ENCODE assay signal across 11 cellular contexts in genomic region chr1:203173566-203173965, GRCh38. TPM values are rescaled to one million over a fixed set of nuclear protein-coding genes. Genes with fewer than 3 reads are reported as not detected.
DNase-seq lines count a peak whose midpoint lies in the region; ATAC-seq and TF ChIP-seq lines count a peak whose summit lies in the region.
"Had no signal": no experiment of that assay in that cellular context is flagged by ENCODE, and none has a peak within 500 bp of the region (broad histone marks: within the 10 kb centered on the region; RNA-seq: fewer than 3 reads in every experiment).

No MANE protein-coding gene starts in this region.

- ATAC-seq in GM19467 (IDR thresholded peaks at IDR 0.05; ENCODE audit: unreplicated experiment) (peak; percentile 78), HG03175 (IDR thresholded peaks at IDR 0.05; ENCODE audit: unreplicated experiment) (peak; percentile 93), GM21717 (IDR thresholded peaks at IDR 0.05; ENCODE audit: unreplicated experiment) (no peak)

- TF ChIP-seq CTCF in GM10266 (IDR thresholded peaks at IDR 0.05; ENCODE audit: control insufficient read depth, insufficient read depth, low read depth, missing control alignments): no peak

- POLR2A ChIA-PET in HEK293T (lab: Yijun Ruan, JAX): interaction anchor here (0.9 kb wide), 1 partner anchor 45 kb away, joined by 3 read pairs; no protein-coding TSS in a partner anchor

- CTCF ChIA-PET in HEK293T (lab: Yijun Ruan, JAX): interaction anchor here (1.0 to 4.3 kb wide), 12 partner anchors 11 to 134 kb away, joined by 3 to 49 read pairs (median 6); partner anchors contain the start of gene ADORA1

- DNase-seq in GM10266 (ENCODE audit: extremely low spot score): peak; percentile 79
- peak; percentile 24 for DNase-seq in SK-N-DZ (ENCODE audit: low spot score)
- no peak for DNase-seq in activated CD4-positive, alpha-beta T cell treated with anti-CD3 and anti-CD28 coated beads for 1 hour
- no peak for DNase-seq in stimulated activated CD8-positive, alpha-beta memory T cell treated with anti-CD3 and anti-CD28 coated beads, Interleukin-4, amount 100 ng/mL, for 48 hours
- DNase-seq in HEK293T (ENCODE audit: extremely low spot score): no peak
- DNase-seq: brain microvascular endothelial cell, Kasumi-1 had no signal

TF ChIP-seq in HEK293T, 16 proteins besides CTCF, POLR2A, EP300 and RAD21:
- TF ChIP-seq LEF1 (IDR thresholded peaks at IDR 0.05; ENCODE audit: borderline replicate concordance): no peak
- TF ChIP-seq ZNF384 (IDR thresholded peaks at IDR 0.05): no peak
- TF ChIP-seq FOXM1 (IDR thresholded peaks at IDR 0.05; ENCODE audit: borderline replicate concordance): no peak
- TF ChIP-seq SP1 (IDR thresholded peaks at IDR 0.05): no peak
- no peak for TF ChIP-seq NFRKB (IDR thresholded peaks at IDR 0.05)
- no peak for TF ChIP-seq CTBP1 (IDR thresholded peaks at IDR 0.05; ENCODE audit: borderline replicate concordance)
- no peak for TF ChIP-seq BHLHE40 (IDR thresholded peaks at IDR 0.05; ENCODE audit: borderline replicate concordance)
- TF ChIP-seq FOXA1 (IDR thresholded peaks at IDR 0.05): no peak
- no peak for TF ChIP-seq SUZ12 (IDR thresholded peaks at IDR 0.05)
TF ChIP-seq in HEK293T: peak in this region for 0.

RNA-seq across cellular contexts. Expression of gene MYBPH, which starts 2.1 kb away (rescaled TPM):
- not detected in 2 replicates for polyA plus RNA-seq in SK-N-DZ (2014; cell fraction: cytosol; rRNA removed)
- not detected in 2 replicates for polyA plus RNA-seq in SK-N-DZ (2014; cell fraction: nucleus; rRNA removed)
- polyA plus RNA-seq: pancreas had no signal

RNA-seq across cellular contexts. Expression of gene CHI3L1, which starts 12.9 kb away (rescaled TPM):
- polyA plus RNA-seq in SK-N-DZ (2014; cell fraction: cytosol; rRNA removed): not detected in 2 replicates
- not detected in 2 replicates for polyA plus RNA-seq in SK-N-DZ (2014; cell fraction: nucleus; rRNA removed)

RNA-seq across cellular contexts. Expression of gene ADORA1, which starts 46.0 kb away (rescaled TPM):
- not detected in 2 replicates for polyA plus RNA-seq in SK-N-DZ (2014; cell fraction: cytosol; rRNA removed)
- polyA plus RNA-seq in SK-N-DZ (2014; cell fraction: nucleus; rRNA removed): not detected in 2 replicates

RNA-seq across cellular contexts. Expression of gene CHIT1, which starts 55.9 kb away (rescaled TPM):
- 0.01 TPM in 1 of 2 replicates, not detected in the other for polyA plus RNA-seq in SK-N-DZ (2014; cell fraction: cytosol; rRNA removed)
- 0.02 and 0.06 TPM in 2 replicates for polyA plus RNA-seq in SK-N-DZ (2014; cell fraction: nucleus; rRNA removed)

Comparison
In these comparisons a context has a peak if more than half of its experiments do, and no peak if none do; other contexts are left out.
1. DNase-seq: peak in GM10266 (single experiment) and SK-N-DZ (single experiment); none in activated CD4-positive, alpha-beta T cell treated with anti-CD3 and anti-CD28 coated beads for 1 hour (single experiment), stimulated activated CD8-positive, alpha-beta memory T cell treated with anti-CD3 and anti-CD28 coated beads, Interleukin-4, amount 100 ng/mL, for 48 hours (single experiment) and HEK293T (single experiment).